1 cellular context compared by ENCODE assay signal in genomic region chr9:135906291-135907005, GRCh38.
TF ChIP-seq lines count a peak whose summit lies in the region.

No MANE protein-coding gene starts in this region.

TF ChIP-seq in WTC11, 78 proteins besides CTCF, POLR2A, EP300 and RAD21 (continued from another document):
- TF ChIP-seq ARID4B (CRISPR knock-in tag; IDR thresholded peaks at IDR 0.05; ENCODE audit: borderline replicate concordance): 0 out of 2 replicates have a peak, but pooled peaks have one; percentile 40
- no peak for TF ChIP-seq ZNF512 (CRISPR knock-in tag; IDR thresholded peaks at IDR 0.05; ENCODE audit: borderline replicate concordance)
TF ChIP-seq in WTC11: peak in this region for 4.
